In genomic region chr15:58440922-58441321, GRCh38 we compare ENCODE assay signal across 11 cellular contexts. TPM values are rescaled to one million over a fixed set of nuclear protein-coding genes. Genes with fewer than 3 reads are reported as not detected.
DNase-seq lines count a peak whose midpoint lies in the region; ATAC-seq and TF ChIP-seq lines count a peak whose summit lies in the region.
"Had no signal": no experiment of that assay in that cellular context is flagged by ENCODE, and none has a peak within 500 bp of the region (broad histone marks: within the 10 kb centered on the region; RNA-seq: fewer than 3 reads in every experiment).

No MANE protein-coding gene starts in this region.

- ATAC-seq in activated CD8-positive, alpha-beta memory T cell treated with anti-CD3 and anti-CD28 coated beads, Interleukin-2, amount 10 ng/mL, durations not matched to agents 7 days and 5 days, result no peak
- ATAC-seq in lower lobe of right lung (peak; percentile 72 to 77), HG03520 (IDR thresholded peaks at IDR 0.05; ENCODE audit: unreplicated experiment) (no peak), HG02981 (IDR thresholded peaks at IDR 0.05; ENCODE audit: unreplicated experiment) (no peak)

- peak overlapping the region; percentile 14 for H3K27ac Mint-ChIP-seq in activated CD8-positive, alpha-beta memory T cell treated with anti-CD3 and anti-CD28 coated beads, Interleukin-2, amount 10 ng/mL, durations not matched to agents 7 days and 5 days
- H3K27ac Mint-ChIP-seq in MCF 10A (ENCODE audit: low read depth, unreplicated experiment), result peak overlapping the region; percentile 8

- H3K27me3 ChIP-seq in lower lobe of right lung (ENCODE audit: low read depth) (no peaks in the 10 kb centered on the region), tibial nerve (no peaks in the 10 kb centered on the region)

- DNase-seq in activated CD8-positive, alpha-beta memory T cell treated with anti-CD3 and anti-CD28 coated beads, Interleukin-2, amount 10 ng/mL, durations not matched to agents 7 days and 5 days, result no peak
- DNase-seq in activated CD8-positive, alpha-beta memory T cell treated with anti-CD3 and anti-CD28 coated beads for 24 hours, result no peak
- DNase-seq in MCF 10A (ENCODE audit: unreplicated experiment) (peak; percentile 29), lower lobe of right lung (peak; percentile 66), tibial nerve (ENCODE audit: low spot score in 2 of 2) (no peak), AG20443 (ENCODE audit: low spot score) (no peak)
- DNase-seq: NCI-H1417 treated with DMSO at 0.1 percent for 48 hours, SHP77 treated with DMSO at 0.1 percent for 48 hours had no signal

- WGBS in tibial nerve, 2 donors, result 91 to 100% methylated on average over 1 of the region's 1 CpG

- no peaks in the 10 kb centered on the region for H3K27me3 Mint-ChIP-seq in activated CD8-positive, alpha-beta memory T cell treated with anti-CD3 and anti-CD28 coated beads, Interleukin-2, amount 10 ng/mL, durations not matched to agents 7 days and 5 days
- H3K27me3 Mint-ChIP-seq in MCF 10A (ENCODE audit: insufficient read depth, unreplicated experiment), result no peaks in the 10 kb centered on the region

- H3K36me3 ChIP-seq in lower lobe of right lung (no peaks in the 10 kb centered on the region), tibial nerve (no peaks in the 10 kb centered on the region)

- H3K4me1 ChIP-seq in lower lobe of right lung (peaks cover 27% of the 10 kb centered on the region), tibial nerve (peaks cover 0 to 38% (median 24%) of the 10 kb centered on the region in 4 donors)

- TF ChIP-seq POLR2A in tibial nerve (IDR thresholded peaks at IDR 0.05), result no peak

- no peaks in the 10 kb centered on the region for H3K9me3 Mint-ChIP-seq in activated CD8-positive, alpha-beta memory T cell treated with anti-CD3 and anti-CD28 coated beads, Interleukin-2, amount 10 ng/mL, durations not matched to agents 7 days and 5 days (ENCODE audit: low read depth)
- no peaks in the 10 kb centered on the region for H3K9me3 Mint-ChIP-seq in MCF 10A (ENCODE audit: unreplicated experiment)
- H3K9me3 Mint-ChIP-seq: neural crest cell had no signal

- intact Hi-C loops in MCF 10A (cut with micrococcal nuclease), result no loop called here
- intact Hi-C loops in lower lobe of right lung (cut with DNase I), result no loop called here

- no peak overlapping the region for H3K4me3 Mint-ChIP-seq in activated CD8-positive, alpha-beta memory T cell treated with anti-CD3 and anti-CD28 coated beads, Interleukin-2, amount 10 ng/mL, durations not matched to agents 7 days and 5 days
- H3K4me3 Mint-ChIP-seq in MCF 10A (ENCODE audit: unreplicated experiment), result no peak overlapping the region
- H3K4me3 Mint-ChIP-seq: neural crest cell had no signal

- H3K27ac ChIP-seq in lower lobe of right lung, result peak overlapping the region; percentile 79
- H3K27ac ChIP-seq in tibial nerve, result peak overlapping the region in 3 of 4 donors; percentile 65 to 74 (median 70)

- H3K9me3 ChIP-seq in lower lobe of right lung, result no peaks in the 10 kb centered on the region
- H3K9me3 ChIP-seq in tibial nerve, result no peaks in the 10 kb centered on the region

- no peak for TF ChIP-seq EP300 in tibial nerve (IDR thresholded peaks at IDR 0.05)

- peaks cover 2% of the 10 kb centered on the region for H3K36me3 Mint-ChIP-seq in activated CD8-positive, alpha-beta memory T cell treated with anti-CD3 and anti-CD28 coated beads, Interleukin-2, amount 10 ng/mL, durations not matched to agents 7 days and 5 days
- no peaks in the 10 kb centered on the region for H3K36me3 Mint-ChIP-seq in MCF 10A (ENCODE audit: insufficient read depth, unreplicated experiment)

- CTCF ChIA-PET in activated CD8-positive, alpha-beta memory T cell treated with anti-CD3 and anti-CD28 coated beads, Interleukin-2, amount 10 ng/mL, durations not matched to agents 7 days and 5 days (lab: Charles Lee), result interaction anchor here (0.6 kb wide), 1 partner anchor 48 kb away, joined by 3 read pairs; no protein-coding TSS in a partner anchor
- CTCF ChIA-PET in MCF 10A (lab: Yijun Ruan, JAX), result interaction anchor here (0.5 to 1.8 kb wide), 3 partner anchors 17 to 148 kb away, joined by 3 read pairs; no protein-coding TSS in a partner anchor

- no peak for TF ChIP-seq CTCF in MCF 10A (IDR thresholded peaks at IDR 0.05; ENCODE audit: unreplicated experiment)
- no peak for TF ChIP-seq CTCF in lower lobe of right lung (IDR thresholded peaks at IDR 0.05)
- no peak for TF ChIP-seq CTCF in tibial nerve (IDR thresholded peaks at IDR 0.05)

- H3K4me1 Mint-ChIP-seq in activated CD8-positive, alpha-beta memory T cell treated with anti-CD3 and anti-CD28 coated beads, Interleukin-2, amount 10 ng/mL, durations not matched to agents 7 days and 5 days, result peaks cover 25% of the 10 kb centered on the region
- H3K4me1 Mint-ChIP-seq in MCF 10A (ENCODE audit: insufficient read depth, unreplicated experiment), result peaks cover 24% of the 10 kb centered on the region

- POLR2A ChIA-PET in MCF 10A (lab: Yijun Ruan, JAX), result interaction anchor here (1.0 to 2.3 kb wide), 6 partner anchors 29 to 309 kb away, joined by 3 to 12 read pairs (median 4); partner anchors contain the start of gene ADAM10

- BruUV-seq in MCF 10A (replicated peaks; lab: Mats Ljungman, UMichigan), result no TSS peak

- H3K4me3 ChIP-seq in lower lobe of right lung (no peak overlapping the region), tibial nerve (no peak overlapping the region)

RNA-seq across cellular contexts. Expression of gene LIPC, which starts 9.1 kb away (rescaled TPM):
- 1 to 10 TPM; 5.3 to 9.0 TPM for total RNA-seq in activated CD8-positive, alpha-beta memory T cell treated with anti-CD3 and anti-CD28 coated beads, Interleukin-2, amount 10 ng/mL, durations not matched to agents 7 days and 5 days
- not detected in 2 replicates for total RNA-seq in MCF 10A (2022)
- total RNA-seq in lower lobe of right lung, result 1.0 TPM
- total RNA-seq in tibial nerve, result 10 to 100 TPM; 11.2 to 18.4 (median 14.7) TPM
- total RNA-seq: neural crest cell had no signal

Comparison
In these comparisons a context has a peak if more than half of its experiments do, and no peak if none do; other contexts are left out.
1. ATAC-seq: peak in lower lobe of right lung (2 of 2); none in activated CD8-positive, alpha-beta memory T cell treated with anti-CD3 and anti-CD28 coated beads, Interleukin-2, amount 10 ng/mL, durations not matched to agents 7 days and 5 days (single experiment), HG03520 (single experiment) and HG02981 (single experiment).
2. DNase-seq: peak in MCF 10A (single experiment) and lower lobe of right lung (single experiment); none in activated CD8-positive, alpha-beta memory T cell treated with anti-CD3 and anti-CD28 coated beads, Interleukin-2, amount 10 ng/mL, durations not matched to agents 7 days and 5 days (single experiment), activated CD8-positive, alpha-beta memory T cell treated with anti-CD3 and anti-CD28 coated beads for 24 hours (single experiment), tibial nerve (0 of 2) and AG20443 (single experiment).